ENCODE assay signal across 14 cellular contexts in the genomic region with DNA sequence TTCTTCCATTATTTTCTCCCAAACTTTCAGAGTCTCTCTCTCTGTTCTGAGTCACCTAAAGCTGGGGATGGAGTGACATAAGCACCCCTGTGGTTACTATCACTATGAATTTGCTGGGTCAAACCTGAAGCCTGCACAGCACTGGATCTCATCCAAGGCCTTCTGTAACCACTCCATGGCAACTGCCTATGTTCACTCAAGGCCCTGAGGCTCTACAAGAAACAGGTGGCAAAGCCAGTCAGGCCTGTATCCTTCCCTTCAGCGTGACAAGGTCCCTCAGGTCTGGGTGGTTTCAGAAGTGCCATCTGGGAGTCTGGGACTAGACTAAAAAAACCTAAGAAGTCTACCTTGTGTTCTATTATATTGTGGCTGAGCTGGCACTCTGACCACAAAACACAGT.
DNase-seq lines count a peak whose midpoint lies in the region; ATAC-seq and TF ChIP-seq lines count a peak whose summit lies in the region.
"Had no signal": no experiment of that assay in that cellular context is flagged by ENCODE, and none has a peak within 500 bp of the region (broad histone marks: within the 10 kb centered on the region; RNA-seq: fewer than 3 reads in every experiment).

No MANE protein-coding gene starts in this region.

- H4K20me1 ChIP-seq in mammary epithelial cell (ENCODE audit: insufficient read depth, low read length) (no peaks in the 10 kb centered on the region), PC-3 (ENCODE audit: low read length) (no peaks in the 10 kb centered on the region)

- intact Hi-C loops in breast epithelium (cut with DNase I; ENCODE audit: low total_unique reads) (no loop called here), mammary epithelial cell (cut with micrococcal nuclease) (no loop called here), PC-3 (cut with micrococcal nuclease) (no loop called here)

- DNase-seq in breast epithelium (ENCODE audit: low spot score in 2 of 2) (peak; percentile 41 to 53), mammary epithelial cell (no peak), M059J (ENCODE audit: low read depth) (peak; percentile 91), PC-3 (peak; percentile 45), myocyte (ENCODE audit: low read depth) (peak; percentile 81), midbrain (lab: John Stamatoyannopoulos, UW) (no peak), NCI-H2107 treated with DMSO at 0.1 percent for 48 hours (lab: John Stamatoyannopoulos, UW; ENCODE audit: unreplicated experiment) (no peak), foreskin fibroblast (no peak)
- DNase-seq: Caco-2; CD8-positive, alpha-beta memory T cell; DMS79; GOT3; H9 had no signal

- no peak for TF ChIP-seq POLR2A in breast epithelium (IDR thresholded peaks at IDR 0.05)

- no peak overlapping the region for H3K4me3 ChIP-seq in breast epithelium
- H3K4me3 ChIP-seq in mammary epithelial cell (replicated peaks in 1 of 3; ENCODE audit: insufficient read depth in 1 of 3, low read depth in 2 of 3, low read length in 3 of 3): no peak overlapping the region
- no peak overlapping the region for H3K4me3 ChIP-seq in PC-3 (ENCODE audit: low read length)
- H3K4me3 ChIP-seq in foreskin fibroblast (ENCODE audit: low read depth in 1 of 2, low read length in 2 of 2): no peak overlapping the region
- H3K4me3 ChIP-seq: GM12878 had no signal

- no peak overlapping the region for H2AFZ ChIP-seq in mammary epithelial cell (ENCODE audit: low read depth, low read length)
- H2AFZ ChIP-seq in PC-3 (ENCODE audit: low read length): no peak overlapping the region

- H3K4me1 ChIP-seq in breast epithelium (no peaks in the 10 kb centered on the region), mammary epithelial cell (ENCODE audit: insufficient read depth, low read length) (no peaks in the 10 kb centered on the region), PC-3 (ENCODE audit: insufficient read depth, low read length) (no peaks in the 10 kb centered on the region)

- H3K27me3 ChIP-seq in breast epithelium (no peaks in the 10 kb centered on the region), mammary epithelial cell (ENCODE audit: insufficient read depth, low read length) (no peaks in the 10 kb centered on the region), PC-3 (ENCODE audit: low read length) (no peaks in the 10 kb centered on the region)

- no peak overlapping the region for H3K9ac ChIP-seq in mammary epithelial cell (ENCODE audit: insufficient read depth, low read length)
- no peak overlapping the region for H3K9ac ChIP-seq in PC-3 (ENCODE audit: low read length)

- BruUV-seq in mammary epithelial cell (replicated peaks; lab: Mats Ljungman, UMichigan): no TSS peak
- BruUV-seq in PC-3 (replicated peaks; lab: Mats Ljungman, UMichigan): no TSS peak

- H3K27ac ChIP-seq in breast epithelium: peak overlapping the region; percentile 40 to 68
- H3K27ac ChIP-seq in mammary epithelial cell (ENCODE audit: insufficient read depth, low read depth, low read length): no peak overlapping the region
- no peak overlapping the region for H3K27ac ChIP-seq in PC-3 (ENCODE audit: low read length)

- H3K79me2 ChIP-seq in mammary epithelial cell (ENCODE audit: insufficient read depth, low read length) (no peaks in the 10 kb centered on the region), PC-3 (ENCODE audit: low read length) (no peaks in the 10 kb centered on the region)

- dilution Hi-C loops in mammary epithelial cell (cut with HindIII; ENCODE audit: low sequenced_read_pairs): no loop called here

- no peak for TF ChIP-seq CTCF in breast epithelium (IDR thresholded peaks at IDR 0.05)
- no peak for TF ChIP-seq CTCF in mammary epithelial cell (conservative IDR thresholded peaks at IDR 0.05 in 1 of 2, IDR thresholded peaks at IDR 0.05 in 1 of 2; ENCODE audit: extremely low read depth in 1 of 2, insufficient read depth in 1 of 2, low read depth in 1 of 2, low read length in 2 of 2)
- no peak for TF ChIP-seq CTCF in PC-3 (conservative IDR thresholded peaks at IDR 0.05; ENCODE audit: low read depth, low read length)
- TF ChIP-seq CTCF in foreskin fibroblast (IDR thresholded peaks at IDR 0.05; ENCODE audit: low read depth, low read length): no peak

- H3K36me3 ChIP-seq in breast epithelium (no peaks in the 10 kb centered on the region), mammary epithelial cell (ENCODE audit: insufficient read depth, low read length) (no peaks in the 10 kb centered on the region), PC-3 (ENCODE audit: low read depth, low read length) (no peaks in the 10 kb centered on the region)

- H3K9me2 ChIP-seq in PC-3 (replicated peaks; ENCODE audit: low read length): no peaks in the 10 kb centered on the region

- no peak overlapping the region for H3K4me2 ChIP-seq in mammary epithelial cell (ENCODE audit: insufficient read depth, low read depth, low read length)
- H3K4me2 ChIP-seq in PC-3 (ENCODE audit: low read length): no peak overlapping the region

- H3F3A ChIP-seq in PC-3 (ENCODE audit: low read length, unreplicated experiment): no peaks in the 10 kb centered on the region

- ATAC-seq in PC-3: no peak
- ATAC-seq: GM12878 had no signal

- H3K9me3 ChIP-seq in breast epithelium (peaks cover 8 to 16% of the 10 kb centered on the region in 2 donors), mammary epithelial cell (replicated peaks; ENCODE audit: insufficient read depth, low read length) (peaks cover 6% of the 10 kb centered on the region), PC-3 (ENCODE audit: low read length) (no peaks in the 10 kb centered on the region)

- POLR2A ChIA-PET in PC-3 (lab: Charles Lee; ENCODE audit: unreplicated experiment): no interaction called here

- CTCF ChIA-PET in mammary epithelial cell (lab: Charles Lee; ENCODE audit: low non-redundant PET) (no interaction called here), PC-3 (lab: Charles Lee) (no interaction called here)

- WGBS in mammary epithelial cell (ENCODE audit: low coverage, missing lambda C conversion rate): no CpG with 5 or more reads among the region's 1 CpG

- in situ Hi-C loops in mammary epithelial cell (cut with MboI; ENCODE audit: low sequenced_read_pairs in 2 of 2): no loop called here

Comparison
In these comparisons a context has a peak if more than half of its experiments do, and no peak if none do; other contexts are left out.
1. DNase-seq: peak in breast epithelium (2 of 2), M059J (single experiment), PC-3 (single experiment) and myocyte (single experiment); none in mammary epithelial cell (single experiment), midbrain (single experiment), NCI-H2107 treated with DMSO at 0.1 percent for 48 hours (single experiment) and foreskin fibroblast (0 of 2).
2. H3K27ac ChIP-seq: peak in breast epithelium (2 of 2); none in mammary epithelial cell (single experiment) and PC-3 (single experiment).